ENCODE assay signal across 1 cellular context in the genomic region with DNA sequence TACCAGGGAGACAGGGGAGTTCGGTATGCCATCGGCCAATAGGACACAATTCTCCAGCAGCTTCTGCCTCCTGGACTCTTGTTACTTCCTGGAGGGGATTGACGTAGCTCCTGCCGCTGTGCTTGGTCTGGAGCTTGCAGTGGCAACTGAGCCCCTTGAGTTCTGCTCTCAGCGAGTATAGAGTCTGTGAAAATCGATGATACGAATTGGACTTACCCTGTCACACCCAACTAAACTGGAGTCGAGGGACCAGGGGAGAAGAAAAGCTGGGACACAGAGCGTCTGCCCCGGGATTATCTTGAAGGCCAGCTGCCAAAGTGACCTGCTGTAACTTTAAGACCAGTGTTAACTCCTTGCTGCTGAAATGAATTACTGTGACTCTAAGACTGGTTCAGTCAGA.
A peak's percentile ranks its signal among the peaks of the same experiment; 100 is the strongest.
TF ChIP-seq lines count a peak whose summit lies in the region.

No MANE protein-coding gene starts in this region.

TF ChIP-seq in K562, 482 proteins besides CTCF, POLR2A, EP300 and RAD21:
- TF ChIP-seq, protein P1, sequence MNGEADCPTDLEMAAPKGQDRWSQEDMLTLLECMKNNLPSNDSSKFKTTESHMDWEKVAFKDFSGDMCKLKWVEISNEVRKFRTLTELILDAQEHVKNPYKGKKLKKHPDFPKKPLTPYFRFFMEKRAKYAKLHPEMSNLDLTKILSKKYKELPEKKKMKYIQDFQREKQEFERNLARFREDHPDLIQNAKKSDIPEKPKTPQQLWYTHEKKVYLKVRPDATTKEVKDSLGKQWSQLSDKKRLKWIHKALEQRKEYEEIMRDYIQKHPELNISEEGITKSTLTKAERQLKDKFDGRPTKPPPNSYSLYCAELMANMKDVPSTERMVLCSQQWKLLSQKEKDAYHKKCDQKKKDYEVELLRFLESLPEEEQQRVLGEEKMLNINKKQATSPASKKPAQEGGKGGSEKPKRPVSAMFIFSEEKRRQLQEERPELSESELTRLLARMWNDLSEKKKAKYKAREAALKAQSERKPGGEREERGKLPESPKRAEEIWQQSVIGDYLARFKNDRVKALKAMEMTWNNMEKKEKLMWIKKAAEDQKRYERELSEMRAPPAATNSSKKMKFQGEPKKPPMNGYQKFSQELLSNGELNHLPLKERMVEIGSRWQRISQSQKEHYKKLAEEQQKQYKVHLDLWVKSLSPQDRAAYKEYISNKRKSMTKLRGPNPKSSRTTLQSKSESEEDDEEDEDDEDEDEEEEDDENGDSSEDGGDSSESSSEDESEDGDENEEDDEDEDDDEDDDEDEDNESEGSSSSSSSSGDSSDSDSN (IDR thresholded peaks at IDR 0.05; ENCODE audit: borderline replicate concordance in 1 of 2, low read depth in 2 of 2, low read length in 2 of 2): 0 out of 4 replicates have a peak, but pooled peaks of 1 of the 2 experiments have one; percentile 60
- no peak for TF ChIP-seq RBM25 (IDR thresholded peaks at IDR 0.05; ENCODE audit: low read depth, low read length, severe bottlenecking)
- TF ChIP-seq PTRF (tag; IDR thresholded peaks at IDR 0.05): no peak
- TF ChIP-seq ARID1B (IDR thresholded peaks at IDR 0.05): peak; percentile 53; the same call in 1 of the 2 replicates
- no peak for TF ChIP-seq SRSF9 (IDR thresholded peaks at IDR 0.05; ENCODE audit: borderline replicate concordance, low read depth, low read length)
- TF ChIP-seq, protein P2, sequence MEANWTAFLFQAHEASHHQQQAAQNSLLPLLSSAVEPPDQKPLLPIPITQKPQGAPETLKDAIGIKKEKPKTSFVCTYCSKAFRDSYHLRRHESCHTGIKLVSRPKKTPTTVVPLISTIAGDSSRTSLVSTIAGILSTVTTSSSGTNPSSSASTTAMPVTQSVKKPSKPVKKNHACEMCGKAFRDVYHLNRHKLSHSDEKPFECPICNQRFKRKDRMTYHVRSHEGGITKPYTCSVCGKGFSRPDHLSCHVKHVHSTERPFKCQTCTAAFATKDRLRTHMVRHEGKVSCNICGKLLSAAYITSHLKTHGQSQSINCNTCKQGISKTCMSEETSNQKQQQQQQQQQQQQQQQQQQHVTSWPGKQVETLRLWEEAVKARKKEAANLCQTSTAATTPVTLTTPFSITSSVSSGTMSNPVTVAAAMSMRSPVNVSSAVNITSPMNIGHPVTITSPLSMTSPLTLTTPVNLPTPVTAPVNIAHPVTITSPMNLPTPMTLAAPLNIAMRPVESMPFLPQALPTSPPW (CRISPR knock-in tag; IDR thresholded peaks at IDR 0.05): no peak
- TF ChIP-seq ZEB2 (IDR thresholded peaks at IDR 0.05): no peak
- TF ChIP-seq ZFX (CRISPR knock-in tag; IDR thresholded peaks at IDR 0.05): no peak
- TF ChIP-seq, protein P3, sequence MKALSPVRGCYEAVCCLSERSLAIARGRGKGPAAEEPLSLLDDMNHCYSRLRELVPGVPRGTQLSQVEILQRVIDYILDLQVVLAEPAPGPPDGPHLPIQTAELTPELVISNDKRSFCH (CRISPR knock-in tag; IDR thresholded peaks at IDR 0.05): no peak
- TF ChIP-seq, protein P3 (tag; IDR thresholded peaks at IDR 0.05): no peak
- no peak for TF ChIP-seq ZNF165 (CRISPR knock-in tag; IDR thresholded peaks at IDR 0.05; ENCODE audit: borderline replicate concordance)
- TF ChIP-seq SP1 (CRISPR knock-in tag; IDR thresholded peaks at IDR 0.05): no peak
- TF ChIP-seq FUS (optimal IDR thresholded peaks at IDR 0.05; ENCODE audit: low read depth, low read length): no peak
- TF ChIP-seq, protein P4, sequence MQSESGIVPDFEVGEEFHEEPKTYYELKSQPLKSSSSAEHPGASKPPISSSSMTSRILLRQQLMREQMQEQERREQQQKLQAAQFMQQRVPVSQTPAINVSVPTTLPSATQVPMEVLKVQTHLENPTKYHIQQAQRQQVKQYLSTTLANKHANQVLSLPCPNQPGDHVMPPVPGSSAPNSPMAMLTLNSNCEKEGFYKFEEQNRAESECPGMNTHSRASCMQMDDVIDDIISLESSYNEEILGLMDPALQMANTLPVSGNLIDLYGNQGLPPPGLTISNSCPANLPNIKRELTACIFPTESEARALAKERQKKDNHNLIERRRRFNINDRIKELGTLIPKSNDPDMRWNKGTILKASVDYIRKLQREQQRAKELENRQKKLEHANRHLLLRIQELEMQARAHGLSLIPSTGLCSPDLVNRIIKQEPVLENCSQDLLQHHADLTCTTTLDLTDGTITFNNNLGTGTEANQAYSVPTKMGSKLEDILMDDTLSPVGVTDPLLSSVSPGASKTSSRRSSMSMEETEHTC (IDR thresholded peaks at IDR 0.05): no peak
- no peak for TF ChIP-seq RNF2 (IDR thresholded peaks at IDR 0.05)
- TF ChIP-seq, protein P5, sequence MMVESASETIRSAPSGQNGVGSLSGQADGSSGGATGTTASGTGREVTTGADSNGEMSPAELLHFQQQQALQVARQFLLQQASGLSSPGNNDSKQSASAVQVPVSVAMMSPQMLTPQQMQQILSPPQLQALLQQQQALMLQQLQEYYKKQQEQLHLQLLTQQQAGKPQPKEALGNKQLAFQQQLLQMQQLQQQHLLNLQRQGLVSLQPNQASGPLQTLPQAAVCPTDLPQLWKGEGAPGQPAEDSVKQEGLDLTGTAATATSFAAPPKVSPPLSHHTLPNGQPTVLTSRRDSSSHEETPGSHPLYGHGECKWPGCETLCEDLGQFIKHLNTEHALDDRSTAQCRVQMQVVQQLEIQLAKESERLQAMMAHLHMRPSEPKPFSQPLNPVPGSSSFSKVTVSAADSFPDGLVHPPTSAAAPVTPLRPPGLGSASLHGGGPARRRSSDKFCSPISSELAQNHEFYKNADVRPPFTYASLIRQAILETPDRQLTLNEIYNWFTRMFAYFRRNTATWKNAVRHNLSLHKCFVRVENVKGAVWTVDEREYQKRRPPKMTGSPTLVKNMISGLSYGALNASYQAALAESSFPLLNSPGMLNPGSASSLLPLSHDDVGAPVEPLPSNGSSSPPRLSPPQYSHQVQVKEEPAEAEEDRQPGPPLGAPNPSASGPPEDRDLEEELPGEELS (CRISPR knock-in tag; IDR thresholded peaks at IDR 0.05; ENCODE audit: borderline replicate concordance): no peak
- TF ChIP-seq, protein P6, sequence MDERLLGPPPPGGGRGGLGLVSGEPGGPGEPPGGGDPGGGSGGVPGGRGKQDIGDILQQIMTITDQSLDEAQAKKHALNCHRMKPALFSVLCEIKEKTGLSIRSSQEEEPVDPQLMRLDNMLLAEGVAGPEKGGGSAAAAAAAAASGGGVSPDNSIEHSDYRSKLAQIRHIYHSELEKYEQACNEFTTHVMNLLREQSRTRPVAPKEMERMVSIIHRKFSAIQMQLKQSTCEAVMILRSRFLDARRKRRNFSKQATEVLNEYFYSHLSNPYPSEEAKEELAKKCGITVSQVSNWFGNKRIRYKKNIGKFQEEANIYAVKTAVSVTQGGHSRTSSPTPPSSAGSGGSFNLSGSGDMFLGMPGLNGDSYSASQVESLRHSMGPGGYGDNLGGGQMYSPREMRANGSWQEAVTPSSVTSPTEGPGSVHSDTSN (CRISPR knock-in tag; IDR thresholded peaks at IDR 0.05; ENCODE audit: low read depth): no peak
- TF ChIP-seq, protein P6 (tag; conservative IDR thresholded peaks at IDR 0.05; ENCODE audit: low read depth): 0 out of 2 replicates have a peak, but pooled peaks have one; percentile 20
- no peak for TF ChIP-seq ZNF780A (CRISPR knock-in tag; IDR thresholded peaks at IDR 0.05)
- peak; percentile 66 for TF ChIP-seq TCF3 (CRISPR knock-in tag; IDR thresholded peaks at IDR 0.05)
- TF ChIP-seq, protein P7, sequence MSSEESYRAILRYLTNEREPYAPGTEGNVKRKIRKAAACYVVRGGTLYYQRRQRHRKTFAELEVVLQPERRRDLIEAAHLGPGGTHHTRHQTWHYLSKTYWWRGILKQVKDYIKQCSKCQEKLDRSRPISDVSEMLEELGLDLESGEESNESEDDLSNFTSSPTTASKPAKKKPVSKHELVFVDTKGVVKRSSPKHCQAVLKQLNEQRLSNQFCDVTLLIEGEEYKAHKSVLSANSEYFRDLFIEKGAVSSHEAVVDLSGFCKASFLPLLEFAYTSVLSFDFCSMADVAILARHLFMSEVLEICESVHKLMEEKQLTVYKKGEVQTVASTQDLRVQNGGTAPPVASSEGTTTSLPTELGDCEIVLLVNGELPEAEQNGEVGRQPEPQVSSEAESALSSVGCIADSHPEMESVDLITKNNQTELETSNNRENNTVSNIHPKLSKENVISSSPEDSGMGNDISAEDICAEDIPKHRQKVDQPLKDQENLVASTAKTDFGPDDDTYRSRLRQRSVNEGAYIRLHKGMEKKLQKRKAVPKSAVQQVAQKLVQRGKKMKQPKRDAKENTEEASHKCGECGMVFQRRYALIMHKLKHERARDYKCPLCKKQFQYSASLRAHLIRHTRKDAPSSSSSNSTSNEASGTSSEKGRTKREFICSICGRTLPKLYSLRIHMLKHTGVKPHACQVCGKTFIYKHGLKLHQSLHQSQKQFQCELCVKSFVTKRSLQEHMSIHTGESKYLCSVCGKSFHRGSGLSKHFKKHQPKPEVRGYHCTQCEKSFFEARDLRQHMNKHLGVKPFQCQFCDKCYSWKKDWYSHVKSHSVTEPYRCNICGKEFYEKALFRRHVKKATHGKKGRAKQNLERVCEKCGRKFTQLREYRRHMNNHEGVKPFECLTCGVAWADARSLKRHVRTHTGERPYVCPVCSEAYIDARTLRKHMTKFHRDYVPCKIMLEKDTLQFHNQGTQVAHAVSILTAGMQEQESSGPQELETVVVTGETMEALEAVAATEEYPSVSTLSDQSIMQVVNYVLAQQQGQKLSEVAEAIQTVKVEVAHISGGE (CRISPR knock-in tag; IDR thresholded peaks at IDR 0.05): peak in 1 of 3 experiments; percentile 76; a peak in 2 of 6 replicates
- TF ChIP-seq, protein P8, sequence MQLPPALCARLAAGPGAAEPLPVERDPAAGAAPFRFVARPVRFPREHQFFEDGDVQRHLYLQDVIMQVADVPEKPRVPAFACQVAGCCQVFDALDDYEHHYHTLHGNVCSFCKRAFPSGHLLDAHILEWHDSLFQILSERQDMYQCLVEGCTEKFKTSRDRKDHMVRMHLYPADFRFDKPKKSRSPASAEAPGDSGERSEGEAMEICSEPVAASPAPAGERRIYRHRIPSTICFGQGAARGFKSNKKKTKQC (CRISPR knock-in tag; IDR thresholded peaks at IDR 0.05): no peak
- TF ChIP-seq RBBP5 (IDR thresholded peaks at IDR 0.05; ENCODE audit: borderline replicate concordance, insufficient read depth, low read length, poor library complexity, severe bottlenecking): peak; percentile 25
- TF ChIP-seq CBFA2T2 (conservative IDR thresholded peaks at IDR 0.05): no peak
- TF ChIP-seq TAL1 (IDR thresholded peaks at IDR 0.05): peak; percentile 54; the same call in 1 of the 2 replicates
- no peak for TF ChIP-seq RCOR1 (IDR thresholded peaks at IDR 0.05; ENCODE audit: borderline replicate concordance in 1 of 2, low read depth in 2 of 2, low read length in 2 of 2)
- TF ChIP-seq ZNF436 (CRISPR knock-in tag; IDR thresholded peaks at IDR 0.05): no peak
- TF ChIP-seq SRSF7 (optimal IDR thresholded peaks at IDR 0.05; ENCODE audit: low read depth, low read length): no peak
- TF ChIP-seq FOXK1 (CRISPR knock-in tag; IDR thresholded peaks at IDR 0.05; ENCODE audit: borderline replicate concordance): no peak
- no peak for TF ChIP-seq PHF20 (IDR thresholded peaks at IDR 0.05; ENCODE audit: partially characterized antibody)
- no peak for TF ChIP-seq JUNB (CRISPR knock-in tag; conservative IDR thresholded peaks at IDR 0.05)
- TF ChIP-seq, protein P9, sequence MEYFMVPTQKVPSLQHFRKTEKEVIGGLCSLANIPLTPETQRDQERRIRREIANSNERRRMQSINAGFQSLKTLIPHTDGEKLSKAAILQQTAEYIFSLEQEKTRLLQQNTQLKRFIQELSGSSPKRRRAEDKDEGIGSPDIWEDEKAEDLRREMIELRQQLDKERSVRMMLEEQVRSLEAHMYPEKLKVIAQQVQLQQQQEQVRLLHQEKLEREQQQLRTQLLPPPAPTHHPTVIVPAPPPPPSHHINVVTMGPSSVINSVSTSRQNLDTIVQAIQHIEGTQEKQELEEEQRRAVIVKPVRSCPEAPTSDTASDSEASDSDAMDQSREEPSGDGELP (CRISPR knock-in tag; IDR thresholded peaks at IDR 0.05; ENCODE audit: borderline replicate concordance): peak; percentile 13; the same call in 1 of the 2 replicates
- no peak for TF ChIP-seq L3MBTL2 (IDR thresholded peaks at IDR 0.05)
- TF ChIP-seq NFIC (IDR thresholded peaks at IDR 0.05): 0 out of 2 replicates have a peak, but pooled peaks have one; percentile 14
- TF ChIP-seq CBFA2T3 (IDR thresholded peaks at IDR 0.05): peak; percentile 48
- TF ChIP-seq ZNF274 (IDR thresholded peaks at IDR 0.05; ENCODE audit: borderline replicate concordance, low read depth, low read length): no peak
- TF ChIP-seq MEIS2 (IDR thresholded peaks at IDR 0.05; ENCODE audit: partially characterized antibody): peak; percentile 37
